In genomic region chr1:211630236-211631081, GRCh38 we compare ENCODE assay signal across 15 cellular contexts. TPM values are rescaled to one million over a fixed set of nuclear protein-coding genes. Genes with fewer than 3 reads are reported as not detected.
A peak's percentile ranks its signal among the peaks of the same experiment; 100 is the strongest.
DNase-seq lines count a peak whose midpoint lies in the region; ATAC-seq and TF ChIP-seq lines count a peak whose summit lies in the region.
"Had no signal": no experiment of that assay in that cellular context is flagged by ENCODE, and none has a peak within 500 bp of the region (broad histone marks: within the 10 kb centered on the region; RNA-seq: fewer than 3 reads in every experiment).

No MANE protein-coding gene starts in this region.

- no peak overlapping the region for H3K27ac Mint-ChIP-seq in stimulated activated memory B cell treated with anti-CD40 and anti-IgM and Interleukin-4, amounts not matched to agents 10 μg/mL and 1 μg/mL and 100 μg/mL, for 72 hours
- H3K27ac Mint-ChIP-seq in activated T-cell treated with anti-CD3 and anti-CD28 coated beads, Interleukin-2, amount 50 U/mL, for 72 hours, result no peak overlapping the region
- H3K27ac Mint-ChIP-seq: activated CD4-positive, alpha-beta T cell treated with anti-CD3 and anti-CD28 coated beads for 36 hours; natural killer cell had no signal

- H3K36me3 ChIP-seq in prostate gland, result no peaks in the 10 kb centered on the region
- H3K36me3 ChIP-seq: SJCRH30, upper lobe of left lung had no signal

- H3K4me1 ChIP-seq in right cardiac atrium (ENCODE audit: control insufficient read depth, insufficient read depth, low read length) (peaks cover 24% of the 10 kb centered on the region), prostate gland (replicated peaks) (peaks cover 13% of the 10 kb centered on the region)

- no peak for TF ChIP-seq CTCF in prostate gland (IDR thresholded peaks at IDR 0.05)

- peaks cover 10% of the 10 kb centered on the region for H3K27me3 Mint-ChIP-seq in stimulated activated memory B cell treated with anti-CD40 and anti-IgM and Interleukin-4, amounts not matched to agents 10 μg/mL and 1 μg/mL and 100 μg/mL, for 72 hours
- peaks cover 9% of the 10 kb centered on the region for H3K27me3 Mint-ChIP-seq in activated T-cell treated with anti-CD3 and anti-CD28 coated beads, Interleukin-2, amount 50 U/mL, for 72 hours (ENCODE audit: low read depth)
- H3K27me3 Mint-ChIP-seq: activated CD4-positive, alpha-beta T cell treated with anti-CD3 and anti-CD28 coated beads for 36 hours; central memory CD8-positive, alpha-beta T cell had no signal

- ATAC-seq in Right ventricle myocardium inferior (peak; percentile 74), right cardiac atrium (peak; percentile 79 to 81)
- ATAC-seq in stimulated activated memory B cell treated with anti-CD40 and anti-IgM and Interleukin-4, amounts not matched to agents 10 μg/mL and 1 μg/mL and 100 μg/mL, for 72 hours, result no peak
- no peak for ATAC-seq in activated T-cell treated with anti-CD3 and anti-CD28 coated beads, Interleukin-2, amount 50 U/mL, for 72 hours (replicated peaks in 1 of 2)
- ATAC-seq: activated CD4-positive, alpha-beta T cell treated with anti-CD3 and anti-CD28 coated beads for 36 hours; natural killer cell had no signal

- intact Hi-C loops in Right ventricle myocardium inferior (cut with DNase I) (loop anchor here (5.0 kb wide), 1 partner anchor 53 kb away; the partner anchor contains the start of gene SLC30A1), cardiac septum (cut with DNase I) (loop anchor here (1.0 kb wide), 1 partner anchor 51 kb away; the partner anchor contains the start of gene SLC30A1), right cardiac atrium (cut with DNase I) (loop anchor here in 1 of 4 donors (5.0 kb wide), 1 partner anchor 53 kb away; the partner anchor contains the start of gene SLC30A1), prostate gland (cut with DNase I) (no loop called here)

- no peaks in the 10 kb centered on the region for H3K9me3 Mint-ChIP-seq in stimulated activated memory B cell treated with anti-CD40 and anti-IgM and Interleukin-4, amounts not matched to agents 10 μg/mL and 1 μg/mL and 100 μg/mL, for 72 hours
- no peaks in the 10 kb centered on the region for H3K9me3 Mint-ChIP-seq in activated T-cell treated with anti-CD3 and anti-CD28 coated beads, Interleukin-2, amount 50 U/mL, for 72 hours
- H3K9me3 Mint-ChIP-seq: central memory CD8-positive, alpha-beta T cell; natural killer cell had no signal

- TF ChIP-seq POLR2A in prostate gland (IDR thresholded peaks at IDR 0.05), result no peak

- H3K4me1 Mint-ChIP-seq in stimulated activated memory B cell treated with anti-CD40 and anti-IgM and Interleukin-4, amounts not matched to agents 10 μg/mL and 1 μg/mL and 100 μg/mL, for 72 hours, result peaks cover 9% of the 10 kb centered on the region
- peaks cover 6% of the 10 kb centered on the region for H3K4me1 Mint-ChIP-seq in activated T-cell treated with anti-CD3 and anti-CD28 coated beads, Interleukin-2, amount 50 U/mL, for 72 hours (ENCODE audit: low read depth)
- H3K4me1 Mint-ChIP-seq: activated CD4-positive, alpha-beta T cell treated with anti-CD3 and anti-CD28 coated beads for 36 hours; central memory CD8-positive, alpha-beta T cell had no signal

- H3K27me3 ChIP-seq in right cardiac atrium (ENCODE audit: control insufficient read depth, insufficient read depth), result no peaks in the 10 kb centered on the region
- no peaks in the 10 kb centered on the region for H3K27me3 ChIP-seq in prostate gland (replicated peaks; ENCODE audit: insufficient read depth)
- H3K27me3 ChIP-seq: SJCRH30, upper lobe of left lung had no signal

- H3K27ac ChIP-seq in right cardiac atrium (ENCODE audit: low read length), result peak overlapping the region; percentile 72
- no peak overlapping the region for H3K27ac ChIP-seq in prostate gland
- H3K27ac ChIP-seq: SJCRH30, upper lobe of left lung had no signal

- H3K4me3 ChIP-seq in right cardiac atrium (ENCODE audit: low read length) (no peak overlapping the region), prostate gland (no peak overlapping the region)
- H3K4me3 ChIP-seq: SJCRH30, upper lobe of left lung had no signal

- no peak overlapping the region for H3K4me3 Mint-ChIP-seq in stimulated activated memory B cell treated with anti-CD40 and anti-IgM and Interleukin-4, amounts not matched to agents 10 μg/mL and 1 μg/mL and 100 μg/mL, for 72 hours
- H3K4me3 Mint-ChIP-seq in activated T-cell treated with anti-CD3 and anti-CD28 coated beads, Interleukin-2, amount 50 U/mL, for 72 hours, result no peak overlapping the region
- H3K4me3 Mint-ChIP-seq: activated CD4-positive, alpha-beta T cell treated with anti-CD3 and anti-CD28 coated beads for 36 hours; central memory CD8-positive, alpha-beta T cell; natural killer cell had no signal

- H3K36me3 Mint-ChIP-seq in stimulated activated memory B cell treated with anti-CD40 and anti-IgM and Interleukin-4, amounts not matched to agents 10 μg/mL and 1 μg/mL and 100 μg/mL, for 72 hours, result no peaks in the 10 kb centered on the region
- H3K36me3 Mint-ChIP-seq in activated T-cell treated with anti-CD3 and anti-CD28 coated beads, Interleukin-2, amount 50 U/mL, for 72 hours (ENCODE audit: insufficient read depth in 2 of 2), result no peaks in the 10 kb centered on the region
- H3K36me3 Mint-ChIP-seq: natural killer cell had no signal

- 21% methylated on average over 17 of the region's 17 CpGs for WGBS in right cardiac atrium
- 35% methylated on average over 16 of the region's 17 CpGs for WGBS in prostate gland

- peak; percentile 80 for DNase-seq in Right ventricle myocardium inferior (ENCODE audit: missing footprints)
- DNase-seq in cardiac septum (ENCODE audit: low spot score), result no peak
- peak; percentile 34 for DNase-seq in amniotic epithelial cell (ENCODE audit: low read depth)
- DNase-seq in right cardiac atrium, result peak; percentile 52 to 84 (median 78)
- DNase-seq in activated T-cell treated with anti-CD3 and anti-CD28 coated beads, Interleukin-2, amount 50 U/mL, for 72 hours, result no peak
- no peak for DNase-seq in prostate gland (ENCODE audit: low spot score)
- DNase-seq in activated naive CD4-positive, alpha-beta T cell treated with anti-CD3 and anti-CD28 coated beads, Interleukin-2, amount 50 U/mL, for 16 hours, result no peak
- DNase-seq: activated CD4-positive, alpha-beta T cell treated with anti-CD3 and anti-CD28 coated beads for 36 hours; Karpas-422; natural killer cell; NCI-H446 treated with DMSO at 0.1 percent for 48 hours had no signal

- no peaks in the 10 kb centered on the region for H3K9me3 ChIP-seq in right cardiac atrium (ENCODE audit: control insufficient read depth, low read length)
- no peaks in the 10 kb centered on the region for H3K9me3 ChIP-seq in prostate gland
- H3K9me3 ChIP-seq: SJCRH30, upper lobe of left lung had no signal

RNA-seq across cellular contexts. Expression of gene NEK2, which starts 45.0 kb away (rescaled TPM):
- total RNA-seq in Right ventricle myocardium inferior, result 0.32 TPM
- not detected for total RNA-seq in cardiac septum
- total RNA-seq in right cardiac atrium, result under 1 TPM in 3 of 4 donors, not detected in 1; 0.25 to 0.80 (median 0.44) TPM
- not detected for polyA plus RNA-seq in right cardiac atrium
- total RNA-seq in activated T-cell treated with anti-CD3 and anti-CD28 coated beads, Interleukin-2, amount 50 U/mL, for 72 hours, result 10 to 100 TPM; 36.8 to 41.9 TPM
- total RNA-seq in prostate gland, result 1 to 10 TPM; 1.7 to 8.5 TPM

RNA-seq across cellular contexts. Expression of gene SLC30A1, which starts 51.5 kb away (rescaled TPM):
- total RNA-seq in Right ventricle myocardium inferior, result 11.5 TPM
- total RNA-seq in cardiac septum, result 16.3 TPM
- 10 to 100 TPM; 14.5 to 19.2 (median 14.8) TPM for total RNA-seq in right cardiac atrium
- 6.0 TPM for polyA plus RNA-seq in right cardiac atrium
- 1 to 10 TPM; 8.0 to 8.6 TPM for total RNA-seq in activated T-cell treated with anti-CD3 and anti-CD28 coated beads, Interleukin-2, amount 50 U/mL, for 72 hours
- total RNA-seq in prostate gland, result 10 to 100 TPM; 12.5 to 22.0 TPM

Comparison
In these comparisons a context has a peak if more than half of its experiments do, and no peak if none do; other contexts are left out.
1. DNase-seq: peak in Right ventricle myocardium inferior (single experiment), amniotic epithelial cell (single experiment) and right cardiac atrium (3 of 3); none in cardiac septum (single experiment), activated T-cell treated with anti-CD3 and anti-CD28 coated beads, Interleukin-2, amount 50 U/mL, for 72 hours (0 of 2), prostate gland (single experiment) and activated naive CD4-positive, alpha-beta T cell treated with anti-CD3 and anti-CD28 coated beads, Interleukin-2, amount 50 U/mL, for 16 hours (single experiment).
2. ATAC-seq: peak in Right ventricle myocardium inferior (single experiment) and right cardiac atrium (2 of 2); none in stimulated activated memory B cell treated with anti-CD40 and anti-IgM and Interleukin-4, amounts not matched to agents 10 μg/mL and 1 μg/mL and 100 μg/mL, for 72 hours (single experiment) and activated T-cell treated with anti-CD3 and anti-CD28 coated beads, Interleukin-2, amount 50 U/mL, for 72 hours (0 of 2).